Comparison of ENCODE assay signal across 9 cellular contexts in genomic region chr12:76685246-76685678, GRCh38.
DNase-seq lines count a peak whose midpoint lies in the region; ATAC-seq, FAIRE-seq and TF ChIP-seq lines count a peak whose summit lies in the region.
"Had no signal": no experiment of that assay in that cellular context is flagged by ENCODE, and none has a peak within 500 bp of the region (broad histone marks: within the 10 kb centered on the region; RNA-seq: fewer than 3 reads in every experiment).

No MANE protein-coding gene starts in this region.

- H3K9me3 ChIP-seq in right lobe of liver (no peaks in the 10 kb centered on the region), HepG2 (ENCODE audit: low read length) (no peaks in the 10 kb centered on the region), left lung (no peaks in the 10 kb centered on the region)

- no peak overlapping the region for H2AFZ ChIP-seq in HepG2 (ENCODE audit: low read length)

- ATAC-seq in right lobe of liver, result peak in 3 of 4 donors; percentile 23 to 39 (median 31)
- no peak for ATAC-seq in HepG2
- peak; percentile 70 for ATAC-seq in left lung
- ATAC-seq in HG02884 (IDR thresholded peaks at IDR 0.05; ENCODE audit: unreplicated experiment), result no peak
- no peak for ATAC-seq in HG03342 (IDR thresholded peaks at IDR 0.05; ENCODE audit: unreplicated experiment)

- TF ChIP-seq CTCF in right lobe of liver (IDR thresholded peaks at IDR 0.05) (no peak), HepG2 (CRISPR knock-in tag; IDR thresholded peaks at IDR 0.05) (no peak), left lung (IDR thresholded peaks at IDR 0.05) (no peak)

- in situ Hi-C loops in HepG2 (cut with HindIII; ENCODE audit: extremely low pct_ligation_motif_present, low pct_unique_long_range_greater_than_20kb), result no loop called here

- CTCF ChIA-PET in HepG2 (lab: Yijun Ruan, JAX; ENCODE audit: low intra/inter-chr PET ratio, low total read pairs), result no interaction called here

- FAIRE-seq in HepG2 (lab: Jason Lieb, UNC) (no peak), frontal cortex (lab: Jason Lieb, UNC) (no peak)

- 56% methylated on average over 4 of the region's 5 CpGs for WGBS in right lobe of liver (ENCODE audit: insufficient coverage, low coverage, low lambda C conversion rate, missing lambda C conversion rate)
- 34% methylated on average over 3 of the region's 5 CpGs for WGBS in HepG2 (ENCODE audit: low lambda C conversion rate)

- BruUV-seq in HepG2 (replicated peaks; lab: Mats Ljungman, UMichigan), result no TSS peak

- no peak for DNase-seq in right lobe of liver
- no peak for DNase-seq in HepG2 (ENCODE audit: low spot score)
- peak in 47 of 61 donors; percentile 2 to 80 (median 36) for DNase-seq in caudate nucleus (lab: John Stamatoyannopoulos, UW)
- DNase-seq in left lung, result no peak
- no peak for DNase-seq in effector CD4-positive, alpha-beta T cell
- no peak for DNase-seq in frontal cortex (ENCODE audit: low spot score in 2 of 2)
- DNase-seq: activated T-cell treated with anti-CD3 and anti-CD28 coated beads, Interleukin-2, amount 50 U/mL, for 24 hours had no signal

- H3K27me3 ChIP-seq in right lobe of liver, result no peaks in the 10 kb centered on the region
- H3K27me3 ChIP-seq in HepG2 (ENCODE audit: control insufficient read depth in 1 of 2, insufficient read depth in 2 of 2, low read length in 2 of 2), result no peaks in the 10 kb centered on the region
- H3K27me3 ChIP-seq in left lung, result no peaks in the 10 kb centered on the region

- TF ChIP-seq RAD21 in HepG2 (CRISPR knock-in tag; IDR thresholded peaks at IDR 0.05), result no peak

- H3K4me3 ChIP-seq in right lobe of liver (no peak overlapping the region), HepG2 (replicated peaks in 1 of 3; ENCODE audit: insufficient read depth in 1 of 3, low read depth in 2 of 3, low read length in 3 of 3) (no peak overlapping the region), left lung (no peak overlapping the region)

- no peaks in the 10 kb centered on the region for H4K20me1 ChIP-seq in HepG2 (ENCODE audit: insufficient read depth, low read length)

- H3K27ac ChIP-seq in right lobe of liver (no peak overlapping the region), HepG2 (ENCODE audit: extremely low read length, insufficient read depth, low read length) (no peak overlapping the region), caudate nucleus (ENCODE audit: low read depth, low read length) (peak overlapping the region; percentile 53), left lung (no peak overlapping the region)

- no peak for TF ChIP-seq EP300 in HepG2 (IDR thresholded peaks at IDR 0.05; ENCODE audit: low read depth in 2 of 2, low read length in 2 of 2)
- no peak for TF ChIP-seq EP300 in HepG2 (CRISPR knock-in tag; IDR thresholded peaks at IDR 0.05; ENCODE audit: borderline replicate concordance)

- TF ChIP-seq POLR2A in right lobe of liver (IDR thresholded peaks at IDR 0.05) (no peak), HepG2 (IDR thresholded peaks at IDR 0.05; ENCODE audit: insufficient read depth in 1 of 2, low read depth in 2 of 2, low read length in 2 of 2) (no peak)

- intact Hi-C loops in right lobe of liver (cut with DNase I) (no loop called here), HepG2 (cut with micrococcal nuclease; ENCODE audit: unreplicated experiment) (loop anchor here (5.0 kb wide), 1 partner anchor 63 kb away; no protein-coding TSS in a partner anchor), left lung (cut with DNase I) (no loop called here)

- H3K9ac ChIP-seq in HepG2 (ENCODE audit: insufficient read depth, low read depth, low read length), result no peak overlapping the region

- no peaks in the 10 kb centered on the region for H3K79me2 ChIP-seq in HepG2 (ENCODE audit: insufficient read depth, low read length)

- POLR2A ChIA-PET in HepG2 (lab: Yijun Ruan, JAX), result no interaction called here

- H3K4me2 ChIP-seq in HepG2 (ENCODE audit: low read depth, low read length), result no peak overlapping the region

- H3K4me1 ChIP-seq in right lobe of liver (no peaks in the 10 kb centered on the region), HepG2 (ENCODE audit: insufficient read depth, low read length) (no peaks in the 10 kb centered on the region), left lung (peaks cover 0 to 12% of the 10 kb centered on the region in 2 donors)

- no peaks in the 10 kb centered on the region for H3K36me3 ChIP-seq in right lobe of liver
- no peaks in the 10 kb centered on the region for H3K36me3 ChIP-seq in HepG2 (replicated peaks in 1 of 2; ENCODE audit: control insufficient read depth in 1 of 2, insufficient read depth in 2 of 2, low read length in 2 of 2)
- H3K36me3 ChIP-seq in left lung, result no peaks in the 10 kb centered on the region

TF ChIP-seq in HepG2, 621 proteins besides CTCF, POLR2A, EP300 and RAD21 (continues in another document):
- TF ChIP-seq BCL3 (CRISPR knock-in tag; IDR thresholded peaks at IDR 0.05), result no peak
- no peak for TF ChIP-seq IKZF5 (CRISPR knock-in tag; IDR thresholded peaks at IDR 0.05)
- TF ChIP-seq FOXA3 (CRISPR knock-in tag; IDR thresholded peaks at IDR 0.05), result no peak
- no peak for TF ChIP-seq ZNF646 (CRISPR knock-in tag; IDR thresholded peaks at IDR 0.05)
- no peak for TF ChIP-seq CREB1 (IDR thresholded peaks at IDR 0.05)
- TF ChIP-seq CREB1 (CRISPR knock-in tag; IDR thresholded peaks at IDR 0.05), result no peak
- no peak for TF ChIP-seq ETS1 (CRISPR knock-in tag; IDR thresholded peaks at IDR 0.05)
- no peak for TF ChIP-seq ZFYVE20 (CRISPR knock-in tag; IDR thresholded peaks at IDR 0.05; ENCODE audit: borderline replicate concordance, low read depth)

Comparison
In these comparisons a context has a peak if more than half of its experiments do, and no peak if none do; other contexts are left out.
1. ATAC-seq: peak in right lobe of liver (3 of 4) and left lung (single experiment); none in HepG2 (single experiment), HG02884 (single experiment) and HG03342 (single experiment).
2. DNase-seq: peak in caudate nucleus (47 of 61); none in right lobe of liver (0 of 3), HepG2 (single experiment), left lung (0 of 2), effector CD4-positive, alpha-beta T cell (single experiment) and frontal cortex (0 of 2).